Comparison of ENCODE assay signal across 13 cellular contexts in genomic region chr5:80963521-80963895, GRCh38. TPM values are rescaled to one million over a fixed set of nuclear protein-coding genes. Genes with fewer than 3 reads are reported as not detected.
A peak's percentile ranks its signal among the peaks of the same experiment; 100 is the strongest.
DNase-seq lines count a peak whose midpoint lies in the region; TF ChIP-seq lines count a peak whose summit lies in the region.
"Had no signal": no experiment of that assay in that cellular context is flagged by ENCODE, and none has a peak within 500 bp of the region (broad histone marks: within the 10 kb centered on the region; RNA-seq: fewer than 3 reads in every experiment).

No MANE protein-coding gene starts in this region.

- peaks cover 13% of the 10 kb centered on the region; the same call in 1 of the 2 replicates for H3K4me1 ChIP-seq in H9 (ENCODE audit: insufficient read depth, low read length)
- H3K4me1 ChIP-seq in trophoblast cell (ENCODE audit: control insufficient read depth in 1 of 2, insufficient read depth in 2 of 2, low read length in 2 of 2): peaks cover 0 to 5% of the 10 kb centered on the region in 2 experiments
- peaks cover 0 to 23% (median 3%) of the 10 kb centered on the region in 4 donors for H3K4me1 ChIP-seq in Peyer's patch

- peaks cover 11% of the 10 kb centered on the region for H3K23me2 ChIP-seq in H9 (ENCODE audit: insufficient read length, low read depth, low read length, poor library complexity, severe bottlenecking)

- H3K9me3 Mint-ChIP-seq in T-helper 1 cell treated with Interleukin-12 subunit alpha and Interleukin-12 subunit beta and Interleukin-4 antibody, amounts not matched to agents 30 μg/mL and 1 μg/mL, for 36 hours: no peaks in the 10 kb centered on the region
- peaks cover 3% of the 10 kb centered on the region in 2 experiments; a peak in 2 of 5 replicates for H3K9me3 Mint-ChIP-seq in H9
- no peaks in the 10 kb centered on the region for H3K9me3 Mint-ChIP-seq in activated T-helper 2 cell treated with anti-CD3 and anti-CD28 coated beads, Interferon-gamma antibody, Interleukin-2, Interleukin-4, amounts not matched to agents 10 μg/mL and 5 μg/mL and 100 μg/mL, durations not matched to agents 14 hours and 24 hours and 36 hours

- H3K14ac ChIP-seq in H9 (ENCODE audit: insufficient read depth, low read length) (no peak overlapping the region), trophoblast cell (ENCODE audit: low read length) (no peak overlapping the region)

- no peak for DNase-seq in T-helper 1 cell
- no peak for DNase-seq in H9
- no peak for DNase-seq in activated T-helper 2 cell treated with anti-CD3 and anti-CD28 coated beads, Interferon-gamma antibody, Interleukin-2, Interleukin-4, amounts not matched to agents 10 μg/mL and 5 μg/mL and 100 μg/mL, durations not matched to agents 14 hours and 24 hours and 36 hours (ENCODE audit: low spot score)
- DNase-seq in trophoblast cell: no peak
- DNase-seq in NCI-H526 (lab: John Stamatoyannopoulos, UW): no peak
- DNase-seq in Peyer's patch: no peak
- no peak for DNase-seq in SIG-M5 treated with dmso at 0.1 percent for 504 hours (lab: John Stamatoyannopoulos, UW; ENCODE audit: unreplicated experiment)
- DNase-seq: NCI-H1694 treated with DMSO at 0.1 percent for 48 hours, NCI-H748 treated with DMSO at 0.1 percent for 48 hours, right cardiac atrium, SHP77 treated with DMSO at 0.1 percent for 48 hours had no signal

- H3K4me3 Mint-ChIP-seq in T-helper 1 cell treated with Interleukin-12 subunit alpha and Interleukin-12 subunit beta and Interleukin-4 antibody, amounts not matched to agents 30 μg/mL and 1 μg/mL, for 36 hours: peak overlapping the region; percentile 24
- no peak overlapping the region; a peak in 1 of 5 replicates for H3K4me3 Mint-ChIP-seq in H9
- peak overlapping the region; percentile 18 for H3K4me3 Mint-ChIP-seq in activated T-helper 2 cell treated with anti-CD3 and anti-CD28 coated beads, Interferon-gamma antibody, Interleukin-2, Interleukin-4, amounts not matched to agents 10 μg/mL and 5 μg/mL and 100 μg/mL, durations not matched to agents 14 hours and 24 hours and 36 hours (ENCODE audit: low read depth)

- H3K9ac ChIP-seq in H9 (ENCODE audit: extremely low read depth, insufficient read length, low read length) (no peak overlapping the region), trophoblast cell (ENCODE audit: low read length) (no peak overlapping the region)

- H3K36me3 ChIP-seq in trophoblast cell (ENCODE audit: control insufficient read depth in 1 of 2, insufficient read depth in 2 of 2, low read length in 2 of 2): peaks cover 0 to 2% of the 10 kb centered on the region in 2 experiments
- no peaks in the 10 kb centered on the region for H3K36me3 ChIP-seq in Peyer's patch

- H2BK12ac ChIP-seq in H9 (ENCODE audit: insufficient read length, low read depth, low read length): no peak overlapping the region
- no peak overlapping the region for H2BK12ac ChIP-seq in trophoblast cell (ENCODE audit: low read length)

- H2AK5ac ChIP-seq in H9 (ENCODE audit: insufficient read length, low read length): no peak overlapping the region
- H2AK5ac ChIP-seq in trophoblast cell (ENCODE audit: low read length): no peak overlapping the region

- no peaks in the 10 kb centered on the region for H3K79me1 ChIP-seq in H9 (ENCODE audit: insufficient read depth, low read depth, low read length, poor library complexity, severe bottlenecking)
- peaks cover 25% of the 10 kb centered on the region for H3K79me1 ChIP-seq in trophoblast cell (ENCODE audit: low read length)

- H3K27ac Mint-ChIP-seq in T-helper 1 cell treated with Interleukin-12 subunit alpha and Interleukin-12 subunit beta and Interleukin-4 antibody, amounts not matched to agents 30 μg/mL and 1 μg/mL, for 36 hours: no peak overlapping the region
- H3K27ac Mint-ChIP-seq in H9: no peak overlapping the region
- no peak overlapping the region for H3K27ac Mint-ChIP-seq in activated T-helper 2 cell treated with anti-CD3 and anti-CD28 coated beads, Interferon-gamma antibody, Interleukin-2, Interleukin-4, amounts not matched to agents 10 μg/mL and 5 μg/mL and 100 μg/mL, durations not matched to agents 14 hours and 24 hours and 36 hours

- H4K8ac ChIP-seq in H9 (replicated peaks; ENCODE audit: insufficient read length, low read depth, low read length) (no peak overlapping the region), trophoblast cell (ENCODE audit: low read depth, low read length) (no peak overlapping the region)

- H3K27me3 Mint-ChIP-seq in T-helper 1 cell treated with Interleukin-12 subunit alpha and Interleukin-12 subunit beta and Interleukin-4 antibody, amounts not matched to agents 30 μg/mL and 1 μg/mL, for 36 hours (ENCODE audit: low read depth): peaks cover 9% of the 10 kb centered on the region
- peaks cover 18% of the 10 kb centered on the region for H3K27me3 Mint-ChIP-seq in H9 (ENCODE audit: low read depth)
- peaks cover 5% of the 10 kb centered on the region for H3K27me3 Mint-ChIP-seq in activated T-helper 2 cell treated with anti-CD3 and anti-CD28 coated beads, Interferon-gamma antibody, Interleukin-2, Interleukin-4, amounts not matched to agents 10 μg/mL and 5 μg/mL and 100 μg/mL, durations not matched to agents 14 hours and 24 hours and 36 hours (ENCODE audit: low read depth)

- H2BK120ac ChIP-seq in H9 (ENCODE audit: low read depth, low read length, poor library complexity, severe bottlenecking): no peak overlapping the region
- no peak overlapping the region for H2BK120ac ChIP-seq in trophoblast cell (ENCODE audit: insufficient read depth, low read length, poor library complexity)

- no peak overlapping the region for H3T11ph ChIP-seq in H9 (ENCODE audit: low read length)

- TF ChIP-seq POLR2A in Peyer's patch (IDR thresholded peaks at IDR 0.05): no peak

- H2AFZ ChIP-seq in H9 (ENCODE audit: low read length): no peak overlapping the region
- no peak overlapping the region for H2AFZ ChIP-seq in trophoblast cell (ENCODE audit: insufficient read depth, low read length, poor library complexity)

- H4K5ac ChIP-seq in H9 (ENCODE audit: insufficient read length, low read depth, low read length): no peak overlapping the region

- no CpG with 5 or more reads among the region's 2 CpGs for WGBS in H9 (ENCODE audit: extremely low coverage, insufficient read length, low lambda C conversion rate)
- no CpG with 5 or more reads among the region's 2 CpGs for WGBS in trophoblast cell (ENCODE audit: extremely low coverage, insufficient coverage, insufficient read length)

- H3K23ac ChIP-seq in H9 (ENCODE audit: insufficient read length, low read depth, low read length) (no peak overlapping the region), trophoblast cell (ENCODE audit: low read length) (no peak overlapping the region)

- H3K18ac ChIP-seq in H9 (ENCODE audit: insufficient read length, low read depth, low read length) (no peak overlapping the region), trophoblast cell (ENCODE audit: low read length) (no peak overlapping the region)

- H3K4ac ChIP-seq in H9 (ENCODE audit: low read depth, low read length): no peak overlapping the region
- peak overlapping the region; percentile 21 for H3K4ac ChIP-seq in trophoblast cell (ENCODE audit: low read depth, low read length)

- H2BK5ac ChIP-seq in H9 (ENCODE audit: insufficient read length, low read length) (no peak overlapping the region), trophoblast cell (ENCODE audit: low read depth, low read length, poor library complexity) (no peak overlapping the region)

- H3K4me1 Mint-ChIP-seq in T-helper 1 cell treated with Interleukin-12 subunit alpha and Interleukin-12 subunit beta and Interleukin-4 antibody, amounts not matched to agents 30 μg/mL and 1 μg/mL, for 36 hours (ENCODE audit: low read depth): peaks cover 40% of the 10 kb centered on the region
- H3K4me1 Mint-ChIP-seq in H9: peaks cover 50 to 57% of the 10 kb centered on the region in 2 experiments
- peaks cover 53% of the 10 kb centered on the region for H3K4me1 Mint-ChIP-seq in activated T-helper 2 cell treated with anti-CD3 and anti-CD28 coated beads, Interferon-gamma antibody, Interleukin-2, Interleukin-4, amounts not matched to agents 10 μg/mL and 5 μg/mL and 100 μg/mL, durations not matched to agents 14 hours and 24 hours and 36 hours (ENCODE audit: low read depth)

- no peak for TF ChIP-seq CTCF in H9 (conservative IDR thresholded peaks at IDR 0.05)
- no peak for TF ChIP-seq CTCF in Peyer's patch (IDR thresholded peaks at IDR 0.05)

- H4K12ac ChIP-seq in trophoblast cell (ENCODE audit: low read depth, low read length): no peak overlapping the region

- H3K56ac ChIP-seq in H9 (ENCODE audit: insufficient read length, low read depth, low read length): no peak overlapping the region

- no peaks in the 10 kb centered on the region for H4K20me1 ChIP-seq in H9 (ENCODE audit: control insufficient read depth, insufficient read depth, insufficient read length)

- H4K91ac ChIP-seq in H9 (ENCODE audit: insufficient read length, low read depth, low read length): no peak overlapping the region
- H4K91ac ChIP-seq in trophoblast cell (ENCODE audit: low read depth, low read length): no peak overlapping the region

- no peaks in the 10 kb centered on the region; the same call in none of the 2 replicates for H3K27me3 ChIP-seq in H9 (ENCODE audit: insufficient read depth, low read length)
- no peaks in the 10 kb centered on the region for H3K27me3 ChIP-seq in trophoblast cell (ENCODE audit: insufficient read depth, low read length)
- no peaks in the 10 kb centered on the region for H3K27me3 ChIP-seq in Peyer's patch

- H3K4me3 ChIP-seq in trophoblast cell (ENCODE audit: low read depth, low read length) (no peak overlapping the region), Peyer's patch (no peak overlapping the region)

- H3K36me3 Mint-ChIP-seq in T-helper 1 cell treated with Interleukin-12 subunit alpha and Interleukin-12 subunit beta and Interleukin-4 antibody, amounts not matched to agents 30 μg/mL and 1 μg/mL, for 36 hours (ENCODE audit: low read depth): peaks cover 4% of the 10 kb centered on the region
- peaks cover 0 to 4% (median 0%) of the 10 kb centered on the region in 3 experiments; a peak in 1 of 7 replicates for H3K36me3 Mint-ChIP-seq in H9 (ENCODE audit: insufficient read depth in 1 of 3, low read depth in 3 of 3)
- peaks cover 10% of the 10 kb centered on the region for H3K36me3 Mint-ChIP-seq in activated T-helper 2 cell treated with anti-CD3 and anti-CD28 coated beads, Interferon-gamma antibody, Interleukin-2, Interleukin-4, amounts not matched to agents 10 μg/mL and 5 μg/mL and 100 μg/mL, durations not matched to agents 14 hours and 24 hours and 36 hours (ENCODE audit: low read depth)

- intact Hi-C loops in activated T-helper 2 cell treated with anti-CD3 and anti-CD28 coated beads, Interferon-gamma antibody, Interleukin-2, Interleukin-4, amounts not matched to agents 10 μg/mL and 5 μg/mL and 100 μg/mL, durations not matched to agents 14 hours and 24 hours and 36 hours (cut with micrococcal nuclease): loop anchor here (2.0 to 10.0 kb wide), 6 partner anchors 76 to 339 kb away; partner anchors contain the start of gene ZCCHC9

- no peak overlapping the region for H2BK20ac ChIP-seq in H9 (ENCODE audit: low read depth, low read length, poor library complexity, severe bottlenecking)

- H3K79me2 ChIP-seq in H9 (ENCODE audit: insufficient read depth, low read length) (peaks cover 15% of the 10 kb centered on the region; the same call in 1 of the 2 replicates), trophoblast cell (ENCODE audit: control insufficient read depth, insufficient read depth, low read length, poor library complexity) (peaks cover 25% of the 10 kb centered on the region)

- no peak overlapping the region for H2BK15ac ChIP-seq in H9 (ENCODE audit: low read depth, low read length)

- no peak overlapping the region for H3K27ac ChIP-seq in H9 (ENCODE audit: insufficient read length, low read depth, low read length)
- H3K27ac ChIP-seq in trophoblast cell (ENCODE audit: low read depth, low read length): no peak overlapping the region
- peak overlapping the region in 1 of 4 donors; percentile 15 for H3K27ac ChIP-seq in Peyer's patch
- H3K27ac ChIP-seq: 22Rv1 had no signal

- no peaks in the 10 kb centered on the region for H3K9me3 ChIP-seq in H9 (ENCODE audit: control insufficient read depth, low read depth, low read length)
- H3K9me3 ChIP-seq in trophoblast cell (ENCODE audit: insufficient read depth, low read depth, low read length): peaks cover 2% of the 10 kb centered on the region
- no peaks in the 10 kb centered on the region for H3K9me3 ChIP-seq in Peyer's patch

- H3K4me2 ChIP-seq in H9 (ENCODE audit: insufficient read depth, insufficient read length, low read length) (peak overlapping the region; percentile 52), trophoblast cell (ENCODE audit: low read length) (peak overlapping the region; percentile 11)

RNA-seq across cellular contexts. Expression of gene RASGRF2, which starts 3.3 kb away (rescaled TPM):
- 11.3 and 13.5 TPM in 2 replicates for total RNA-seq in H9 (2021)
- 16.1 and 19.4 TPM in 2 replicates for total RNA-seq in activated T-helper 2 cell treated with anti-CD3 and anti-CD28 coated beads, Interferon-gamma antibody, Interleukin-2, Interleukin-4, amounts not matched to agents 10 μg/mL and 5 μg/mL and 100 μg/mL, durations not matched to agents 14 hours and 24 hours and 36 hours
- polyA plus RNA-seq in trophoblast cell (2013): 93.8 and 95.6 TPM in 2 replicates
- total RNA-seq in Peyer's patch: 10 to 100 TPM in 2 of 4 donors, 1 to 10 TPM in 2; 6.0 to 17.3 (median 8.7) TPM

Comparison
In these comparisons a context has a peak if more than half of its experiments do, and no peak if none do; other contexts are left out.
1. H3K4me3 Mint-ChIP-seq: peak in T-helper 1 cell treated with Interleukin-12 subunit alpha and Interleukin-12 subunit beta and Interleukin-4 antibody, amounts not matched to agents 30 μg/mL and 1 μg/mL, for 36 hours (single experiment) and activated T-helper 2 cell treated with anti-CD3 and anti-CD28 coated beads, Interferon-gamma antibody, Interleukin-2, Interleukin-4, amounts not matched to agents 10 μg/mL and 5 μg/mL and 100 μg/mL, durations not matched to agents 14 hours and 24 hours and 36 hours (single experiment); none in H9 (0 of 2).